ENCODE assay signal across 18 cellular contexts in genomic region chr17:282000-282911, GRCh38.
DNase-seq lines count a peak whose midpoint lies in the region; ATAC-seq and TF ChIP-seq lines count a peak whose summit lies in the region.
"Had no signal": no experiment of that assay in that cellular context is flagged by ENCODE, and none has a peak within 500 bp of the region (broad histone marks: within the 10 kb centered on the region; RNA-seq: fewer than 3 reads in every experiment).

No MANE protein-coding gene starts in this region.

- no peak for TF ChIP-seq CTCF in LNCaP clone FGC (IDR thresholded peaks at IDR 0.05; ENCODE audit: control insufficient read depth, extremely low read depth, insufficient read depth)
- TF ChIP-seq CTCF in neural progenitor cell (IDR thresholded peaks at IDR 0.05), result no peak

- H4K20me1 ChIP-seq in BLaER1 treated with 17β-estradiol and CSF1 and Interleukin-3, amounts not matched to agents 10 nM and 100 nM, result peaks cover 0 to 35% (median 10%) of the 10 kb centered on the region in 11 experiments; a peak in 12 of 22 replicates
- no peaks in the 10 kb centered on the region for H4K20me1 ChIP-seq in neural progenitor cell (ENCODE audit: low read depth)

- H3K27me3 ChIP-seq in BLaER1 treated with 17β-estradiol and CSF1 and Interleukin-3, amounts not matched to agents 10 nM and 100 nM, result peaks cover 0 to 36% (median 0%) of the 10 kb centered on the region in 11 experiments; a peak in 9 of 22 replicates
- H3K27me3 ChIP-seq in adipocyte (replicated peaks; ENCODE audit: control insufficient read depth, insufficient read depth, low read length) (peaks cover 19% of the 10 kb centered on the region), neural progenitor cell (no peaks in the 10 kb centered on the region)

- H3K27me3 Mint-ChIP-seq in neural progenitor cell (ENCODE audit: insufficient read depth, low read depth), result peaks cover 8% of the 10 kb centered on the region
- H3K27me3 Mint-ChIP-seq: IgD-negative memory B cell had no signal

- peak overlapping the region; percentile 37 for H3K27ac Mint-ChIP-seq in neural progenitor cell
- H3K27ac Mint-ChIP-seq: IgD-negative memory B cell had no signal

- peaks cover 16% of the 10 kb centered on the region for H3K9me3 Mint-ChIP-seq in neural progenitor cell

- no peak overlapping the region for H3K4me3 Mint-ChIP-seq in neural progenitor cell
- H3K4me3 Mint-ChIP-seq: IgD-negative memory B cell had no signal

- no peak overlapping the region for H3K9ac ChIP-seq in BLaER1 treated with 17β-estradiol and CSF1 and Interleukin-3, amounts not matched to agents 10 nM and 100 nM
- H3K9ac ChIP-seq in adipocyte (ENCODE audit: low read length), result no peak overlapping the region
- H3K9ac ChIP-seq in neural progenitor cell, result no peak overlapping the region

- peaks cover 3% of the 10 kb centered on the region for H3K4me1 Mint-ChIP-seq in neural progenitor cell
- H3K4me1 Mint-ChIP-seq: IgD-negative memory B cell had no signal

- H3K4me1 ChIP-seq in BLaER1 treated with 17β-estradiol and CSF1 and Interleukin-3, amounts not matched to agents 10 nM and 100 nM, result peaks cover 23 to 83% (median 80%) of the 10 kb centered on the region in 10 experiments
- H3K4me1 ChIP-seq in adipocyte (ENCODE audit: control insufficient read depth, insufficient read depth, low read length), result peaks cover 5% of the 10 kb centered on the region
- H3K4me1 ChIP-seq in neural progenitor cell, result no peaks in the 10 kb centered on the region

- H3K27ac ChIP-seq in BLaER1 treated with 17β-estradiol and CSF1 and Interleukin-3, amounts not matched to agents 10 nM and 100 nM, result peak overlapping the region in 1 of 11 experiments; percentile 31; a peak in 2 of 22 replicates
- H3K27ac ChIP-seq in neural progenitor cell, result no peak overlapping the region
- H3K27ac ChIP-seq: SK-N-MC had no signal

- peaks cover 2% of the 10 kb centered on the region for H3K36me3 Mint-ChIP-seq in neural progenitor cell

- no peak for ATAC-seq in HG03139 (IDR thresholded peaks at IDR 0.05; ENCODE audit: unreplicated experiment)
- ATAC-seq in GM21515 (IDR thresholded peaks at IDR 0.05; ENCODE audit: unreplicated experiment), result no peak
- ATAC-seq: PC-3 had no signal

- H3K4me2 ChIP-seq in BLaER1 treated with 17β-estradiol and CSF1 and Interleukin-3, amounts not matched to agents 10 nM and 100 nM, result peak overlapping the region in 9 of 11 experiments; percentile 30 to 94 (median 80); a peak in 18 of 22 replicates
- no peak overlapping the region for H3K4me2 ChIP-seq in neural progenitor cell

- DNase-seq in LNCaP clone FGC (ENCODE audit: low read depth) (peak; percentile 7), adipocyte (ENCODE audit: low read depth) (peak; percentile 30), neural progenitor cell (ENCODE audit: low spot score) (no peak), SW480 (ENCODE audit: low spot score) (no peak)
- DNase-seq in stimulated activated CD8-positive, alpha-beta memory T cell treated with anti-CD3 and anti-CD28 coated beads, Interleukin-4, amount 100 ng/mL, for 48 hours, result no peak
- DNase-seq: activated naive CD4-positive, alpha-beta T cell treated with anti-CD3 and anti-CD28 coated beads, Interleukin-2, amount 50 U/mL, for 16 hours; cortex of kidney; GOT3; hypothalamus; NCI-H1048; NCI-H524 treated with DMSO at 0.1 percent for 48 hours; nucleus accumbens; PC-3 had no signal

- H3K79me2 ChIP-seq in neural progenitor cell (ENCODE audit: low read depth), result no peaks in the 10 kb centered on the region

- no peaks in the 10 kb centered on the region for H3F3A ChIP-seq in neural progenitor cell (ENCODE audit: low read depth)

- H3K36me3 ChIP-seq in BLaER1 treated with 17β-estradiol and CSF1 and Interleukin-3, amounts not matched to agents 10 nM and 100 nM, result peaks cover 0 to 14% (median 0%) of the 10 kb centered on the region in 11 experiments; a peak in 4 of 22 replicates
- H3K36me3 ChIP-seq in adipocyte (ENCODE audit: control insufficient read depth, insufficient read depth, low read length, severe bottlenecking) (no peaks in the 10 kb centered on the region), neural progenitor cell (no peaks in the 10 kb centered on the region)

- no peak overlapping the region for H2AFZ ChIP-seq in neural progenitor cell (replicated peaks)

- H3K9me3 ChIP-seq in BLaER1 treated with 17β-estradiol and CSF1 and Interleukin-3, amounts not matched to agents 10 nM and 100 nM (replicated peaks in 1 of 11), result peaks cover 0 to 22% (median 5%) of the 10 kb centered on the region in 11 experiments; a peak in 10 of 22 replicates
- H3K9me3 ChIP-seq in adipocyte (ENCODE audit: control insufficient read depth, low read length) (no peaks in the 10 kb centered on the region), neural progenitor cell (ENCODE audit: low read depth) (no peaks in the 10 kb centered on the region)

- H3K4me3 ChIP-seq in BLaER1 treated with 17β-estradiol and CSF1 and Interleukin-3, amounts not matched to agents 10 nM and 100 nM, result no peak overlapping the region; a peak in 1 of 20 replicates
- H3K4me3 ChIP-seq in LNCaP clone FGC (ENCODE audit: low read depth, low read length) (no peak overlapping the region), adipocyte (ENCODE audit: low read length) (no peak overlapping the region), neural progenitor cell (no peak overlapping the region)
- H3K4me3 ChIP-seq: SK-N-MC had no signal

Comparison
In these comparisons a context has a peak if more than half of its experiments do, and no peak if none do; other contexts are left out.
1. DNase-seq: peak in LNCaP clone FGC (single experiment) and adipocyte (single experiment); none in neural progenitor cell (single experiment), SW480 (single experiment) and stimulated activated CD8-positive, alpha-beta memory T cell treated with anti-CD3 and anti-CD28 coated beads, Interleukin-4, amount 100 ng/mL, for 48 hours (single experiment).